7 cellular contexts compared by ENCODE assay signal in genomic region chr7:98374285-98374680, GRCh38.
"Had no signal": no experiment of that assay in that cellular context is flagged by ENCODE, and none has a peak within 500 bp of the region (broad histone marks: within the 10 kb centered on the region; RNA-seq: fewer than 3 reads in every experiment).

No MANE protein-coding gene starts in this region.

- H3K4me3 Mint-ChIP-seq: HFFc6, IgD-negative memory B cell had no signal

- H3K9ac ChIP-seq: GM23248 had no signal

- H3K4me1 ChIP-seq: HAP-1 had no signal

- H2AFZ ChIP-seq: GM23248 had no signal

- H3K9me3 Mint-ChIP-seq: HFFc6, IgD-negative memory B cell had no signal

- H3K9me3 ChIP-seq: HAP-1 had no signal

- DNase-seq: GM23248, GOT3, H7, HFFc6 had no signal

- H3K27ac Mint-ChIP-seq: HFFc6, IgD-negative memory B cell had no signal

- H3K36me3 Mint-ChIP-seq: IgD-negative memory B cell had no signal

- ATAC-seq: HCT116 had no signal

- H3K27ac ChIP-seq: GM23248 had no signal

- H3K36me3 ChIP-seq: HAP-1 had no signal

- H3K4me3 ChIP-seq: GM23248, HAP-1 had no signal
